Comparison of ENCODE assay signal across 7 cellular contexts in genomic region chr9:97502222-97502983, GRCh38. TPM values are rescaled to one million over a fixed set of nuclear protein-coding genes. Genes with fewer than 3 reads are reported as not detected.
DNase-seq lines count a peak whose midpoint lies in the region; ATAC-seq and TF ChIP-seq lines count a peak whose summit lies in the region.

No MANE protein-coding gene starts in this region.

- BruUV-seq in Panc1 (replicated peaks; lab: Mats Ljungman, UMichigan): no TSS peak

- POLR2A ChIA-PET in Panc1 (lab: Charles Lee): no interaction called here

- H3K27ac ChIP-seq in Panc1 (ENCODE audit: low read length) (no peak overlapping the region), vagina (peak overlapping the region; percentile 97)
- H3K27ac ChIP-seq in effector memory CD4-positive, alpha-beta T cell (ENCODE audit: insufficient read depth, low read length, poor library complexity, severe bottlenecking): no peak overlapping the region

- H3K4me3 ChIP-seq in Panc1 (ENCODE audit: low read depth in 2 of 2, low read length in 2 of 2): peak overlapping the region; percentile 44 to 46
- peak overlapping the region; percentile 52 for H3K4me3 ChIP-seq in effector memory CD4-positive, alpha-beta T cell (ENCODE audit: insufficient read depth, low read depth, low read length, poor library complexity, severe bottlenecking)
- peak overlapping the region; percentile 36 for H3K4me3 ChIP-seq in mucosa of stomach (ENCODE audit: low read length)
- peak overlapping the region; percentile 63 to 80 for H3K4me3 ChIP-seq in vagina

- no peak for DNase-seq in Panc1 (ENCODE audit: low read depth, low spot score)
- DNase-seq in effector memory CD4-positive, alpha-beta T cell: no peak
- no peak for DNase-seq in vagina (ENCODE audit: extremely low spot score in 2 of 2)
- DNase-seq in central memory CD4-positive, alpha-beta T cell: no peak

- TF ChIP-seq POLR2A in vagina (IDR thresholded peaks at IDR 0.05): no peak

- intact Hi-C loops in Panc1 (cut with micrococcal nuclease; ENCODE audit: unreplicated experiment): no loop called here
- intact Hi-C loops in vagina (cut with DNase I): loop anchor here (5.0 to 10.0 kb wide), 2 partner anchors 60 to 92 kb away; no protein-coding TSS in a partner anchor

- in situ Hi-C loops in Panc1 (cut with HindIII; ENCODE audit: low pct_unique_long_range_greater_than_20kb, low sequenced_read_pairs): no loop called here

- H3K4me1 ChIP-seq in Panc1 (ENCODE audit: control insufficient read depth, insufficient read depth, low read length) (no peaks in the 10 kb centered on the region), mucosa of stomach (ENCODE audit: control insufficient read depth, insufficient read depth, low read length) (peaks cover 32% of the 10 kb centered on the region), vagina (peaks cover 38% of the 10 kb centered on the region)
- H3K4me1 ChIP-seq in effector memory CD4-positive, alpha-beta T cell (ENCODE audit: control insufficient read depth, insufficient read depth, low read length, poor library complexity, severe bottlenecking): peaks cover 15% of the 10 kb centered on the region

- H3K27me3 ChIP-seq in Panc1 (ENCODE audit: control insufficient read depth, insufficient read depth, low read length) (peaks cover 5% of the 10 kb centered on the region), mucosa of stomach (ENCODE audit: control insufficient read depth, insufficient read depth, low read length) (peaks cover 51% of the 10 kb centered on the region), vagina (no peaks in the 10 kb centered on the region)
- peaks cover 29% of the 10 kb centered on the region for H3K27me3 ChIP-seq in effector memory CD4-positive, alpha-beta T cell (replicated peaks; ENCODE audit: control insufficient read depth, insufficient read depth, low read length, poor library complexity, severe bottlenecking)

- H3K9ac ChIP-seq in mucosa of stomach (ENCODE audit: low read length): peak overlapping the region; percentile 54

- ATAC-seq in GM19452 (IDR thresholded peaks at IDR 0.05; ENCODE audit: unreplicated experiment) (peak; percentile 7), Panc1 (peak; percentile 27), GM21576 (IDR thresholded peaks at IDR 0.05; ENCODE audit: unreplicated experiment) (no peak)

- H3K9me3 ChIP-seq in Panc1 (ENCODE audit: control insufficient read depth, insufficient read depth, low read depth, low read length) (no peaks in the 10 kb centered on the region), mucosa of stomach (ENCODE audit: control insufficient read depth, low read length) (no peaks in the 10 kb centered on the region), vagina (no peaks in the 10 kb centered on the region)
- H3K9me3 ChIP-seq in effector memory CD4-positive, alpha-beta T cell (ENCODE audit: control insufficient read depth, low read length): no peaks in the 10 kb centered on the region

- TF ChIP-seq CTCF in Panc1 (IDR thresholded peaks at IDR 0.05) (no peak), vagina (IDR thresholded peaks at IDR 0.05) (no peak)

- H3K36me3 ChIP-seq in Panc1 (ENCODE audit: control insufficient read depth, insufficient read depth, low read length) (peaks cover 3% of the 10 kb centered on the region; the same call in 1 of the 2 replicates), mucosa of stomach (ENCODE audit: control insufficient read depth, insufficient read depth, low read length) (no peaks in the 10 kb centered on the region), vagina (no peaks in the 10 kb centered on the region)
- no peaks in the 10 kb centered on the region for H3K36me3 ChIP-seq in effector memory CD4-positive, alpha-beta T cell (ENCODE audit: control insufficient read depth, insufficient read depth, low read length)

- CTCF ChIA-PET in Panc1 (lab: Charles Lee): no interaction called here

RNA-seq across cellular contexts. Expression of gene TMOD1, which starts 0.9 kb away (rescaled TPM):
- 1.4 TPM for total RNA-seq in Panc1 (2021; ENCODE audit: unreplicated experiment)
- polyA plus RNA-seq in Panc1 (2012; ENCODE audit: insufficient read length): 1.7 TPM
- 21.1 TPM for total RNA-seq in vagina
